In genomic region chr11:47243454-47243853, GRCh38 we compare ENCODE assay signal across 1 cellular context.
TF ChIP-seq lines count a peak whose summit lies in the region.

No MANE protein-coding gene starts in this region.

TF ChIP-seq in HepG2, 621 proteins besides CTCF, POLR2A, EP300 and RAD21 (continued from another document):
- TF ChIP-seq ZNF136 (CRISPR knock-in tag; IDR thresholded peaks at IDR 0.05; ENCODE audit: low read depth) (no peak), HIC2 (CRISPR knock-in tag; IDR thresholded peaks at IDR 0.05; ENCODE audit: low read depth) (peak; percentile 73; the same call in 1 of the 2 replicates), USF2 (IDR thresholded peaks at IDR 0.05; ENCODE audit: low read depth, low read length) (no peak), USF2 (CRISPR knock-in tag; IDR thresholded peaks at IDR 0.05; ENCODE audit: borderline replicate concordance) (no peak), ZBTB2 (CRISPR knock-in tag; IDR thresholded peaks at IDR 0.05; ENCODE audit: low read depth) (no peak), YY1 (IDR thresholded peaks at IDR 0.05; ENCODE audit: insufficient read depth, insufficient replicate concordance, low read depth, low read length) (no peak), DNMT3B (CRISPR knock-in tag; conservative IDR thresholded peaks at IDR 0.05) (no peak), ZNF335 (CRISPR knock-in tag; IDR thresholded peaks at IDR 0.05) (no peak), HOXA5 (CRISPR knock-in tag; IDR thresholded peaks at IDR 0.05) (no peak), MYNN (CRISPR knock-in tag; IDR thresholded peaks at IDR 0.05; ENCODE audit: low read depth) (no peak), FOXM1 (CRISPR knock-in tag; IDR thresholded peaks at IDR 0.05) (no peak), CCAR2 (optimal IDR thresholded peaks at IDR 0.05; ENCODE audit: low read depth, low read length) (no peak), ZNF768 (CRISPR knock-in tag; IDR thresholded peaks at IDR 0.05) (no peak), FOSL2 (CRISPR knock-in tag; IDR thresholded peaks at IDR 0.05) (no peak), HDAC2 (CRISPR knock-in tag; IDR thresholded peaks at IDR 0.05) (0 out of 2 replicates have a peak, but pooled peaks have one; percentile 20), ZNF446 (CRISPR knock-in tag; IDR thresholded peaks at IDR 0.05) (no peak), ETV6 (CRISPR knock-in tag; conservative IDR thresholded peaks at IDR 0.05) (no peak), POLR2G (IDR thresholded peaks at IDR 0.05; ENCODE audit: low read depth, low read length) (no peak), ZNF468 (CRISPR knock-in tag; IDR thresholded peaks at IDR 0.05) (no peak), ZBTB4 (CRISPR knock-in tag; IDR thresholded peaks at IDR 0.05; ENCODE audit: borderline replicate concordance) (0 out of 2 replicates have a peak, but pooled peaks have one; percentile 22), PCBP2 (optimal IDR thresholded peaks at IDR 0.05; ENCODE audit: low read depth, low read length, poor library complexity, severe bottlenecking) (no peak), KDM4B (CRISPR knock-in tag; IDR thresholded peaks at IDR 0.05) (no peak), RBFOX2 (IDR thresholded peaks at IDR 0.05; ENCODE audit: low read depth, low read length) (no peak), ZNF772 (CRISPR knock-in tag; IDR thresholded peaks at IDR 0.05) (no peak), ZFP36L2 (CRISPR knock-in tag; IDR thresholded peaks at IDR 0.05) (no peak), MXD1 (CRISPR knock-in tag; IDR thresholded peaks at IDR 0.05) (no peak), GLI4 (CRISPR knock-in tag; IDR thresholded peaks at IDR 0.05; ENCODE audit: borderline replicate concordance) (no peak), E2F1 (CRISPR knock-in tag; IDR thresholded peaks at IDR 0.05) (no peak), U2AF1 (optimal IDR thresholded peaks at IDR 0.05; ENCODE audit: low read depth, low read length) (no peak), RARA (CRISPR knock-in tag; IDR thresholded peaks at IDR 0.05) (peak; percentile 83), SP4 (CRISPR knock-in tag; IDR thresholded peaks at IDR 0.05) (no peak), FOXK2 (IDR thresholded peaks at IDR 0.05) (peak; percentile 26; the same call in 1 of the 2 replicates), ZNF552 (CRISPR knock-in tag; IDR thresholded peaks at IDR 0.05; ENCODE audit: borderline replicate concordance) (no peak), ZNF292 (CRISPR knock-in tag; IDR thresholded peaks at IDR 0.05; ENCODE audit: borderline replicate concordance, low read depth) (no peak), HOXA7 (CRISPR knock-in tag; IDR thresholded peaks at IDR 0.05) (no peak), NR3C1 (CRISPR knock-in tag; IDR thresholded peaks at IDR 0.05) (no peak)
